13 cellular contexts compared by ENCODE assay signal in genomic region chr12:40502322-40502721, GRCh38.
DNase-seq lines count a peak whose midpoint lies in the region; ATAC-seq lines count a peak whose summit lies in the region.
"Had no signal": no experiment of that assay in that cellular context is flagged by ENCODE, and none has a peak within 500 bp of the region (broad histone marks: within the 10 kb centered on the region; RNA-seq: fewer than 3 reads in every experiment).

No MANE protein-coding gene starts in this region.

- peaks cover 0 to 4% (median 1%) of the 10 kb centered on the region in 7 donors for H3K9me3 Mint-ChIP-seq in naive B cell

- no peak overlapping the region for H3K27ac Mint-ChIP-seq in naive B cell
- H3K27ac Mint-ChIP-seq: CD4-positive, alpha-beta T cell had no signal

- peaks cover 4 to 8% (median 5%) of the 10 kb centered on the region in 3 donors for H3K27me3 Mint-ChIP-seq in naive B cell
- H3K27me3 Mint-ChIP-seq: CD4-positive, alpha-beta T cell had no signal

- DNase-seq in KBM-7 (peak; percentile 73), naive B cell (no peak), NCI-H187 treated with DMSO at 0.1 percent for 48 hours (lab: John Stamatoyannopoulos, UW) (no peak), NCI-H526 (lab: John Stamatoyannopoulos, UW) (no peak), NCI-H510A treated with DMSO at 0.1 percent for 48 hours (lab: John Stamatoyannopoulos, UW) (no peak)
- DNase-seq: CD4-positive, alpha-beta T cell; esophagus squamous epithelium; hippocampal formation; left ventricle myocardium inferior; NCI-H1694; testis had no signal

- in situ Hi-C loops in KBM-7 (cut with MboI; ENCODE audit: low pct_unique_long_range_greater_than_20kb, low sequenced_read_pairs), result no loop called here

- no peaks in the 10 kb centered on the region for H3K36me3 Mint-ChIP-seq in naive B cell

- no peak overlapping the region for H3K4me3 Mint-ChIP-seq in naive B cell
- H3K4me3 Mint-ChIP-seq: CD4-positive, alpha-beta T cell had no signal

- peak; percentile 64 for ATAC-seq in GM18907 (IDR thresholded peaks at IDR 0.05; ENCODE audit: unreplicated experiment)
- peak; percentile 65 for ATAC-seq in HG02759 (IDR thresholded peaks at IDR 0.05; ENCODE audit: unreplicated experiment)
- ATAC-seq in naive B cell (ENCODE audit: low read depth in 2 of 2), result peak; percentile 23 to 46

- peaks cover 0 to 4% (median 0%) of the 10 kb centered on the region in 3 donors for H3K4me1 Mint-ChIP-seq in naive B cell
